In the genomic region with DNA sequence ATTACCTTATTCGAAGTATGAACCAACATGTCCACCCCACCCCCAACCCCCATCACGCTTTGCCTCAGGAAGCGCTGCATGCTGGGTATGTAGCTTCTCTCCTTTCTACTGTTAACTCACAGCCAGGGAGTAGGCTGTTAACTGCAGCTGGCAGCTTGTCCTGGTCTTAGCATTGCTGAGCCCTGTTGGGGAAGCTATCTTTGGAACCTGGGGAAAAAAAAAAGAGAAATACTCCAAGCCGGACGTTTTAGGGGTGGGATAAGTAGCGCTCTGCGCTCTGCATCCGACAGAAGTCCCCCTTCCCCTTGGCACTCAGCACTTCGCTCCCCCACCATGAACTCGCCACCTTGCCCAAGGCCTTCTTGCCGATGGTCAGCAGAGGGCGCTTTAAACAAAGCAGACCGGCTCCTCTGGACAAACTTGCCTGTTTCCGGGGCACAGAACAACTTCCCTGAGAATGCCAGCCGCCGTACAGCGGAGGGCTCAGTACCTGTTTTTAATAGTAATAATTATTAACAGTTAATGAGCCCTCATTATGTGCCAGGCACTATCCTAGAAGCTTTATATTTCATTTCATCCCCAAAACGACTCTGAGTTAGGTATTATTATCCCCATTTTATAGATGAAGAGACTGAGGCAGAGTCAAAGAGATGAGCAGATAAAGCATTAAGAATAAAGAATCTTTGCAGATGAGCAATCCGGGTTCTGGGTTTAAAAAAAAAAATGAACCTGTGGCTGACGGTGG, we compare ENCODE assay signal across 8 cellular contexts. TPM values are rescaled to one million over a fixed set of nuclear protein-coding genes. Genes with fewer than 3 reads are reported as not detected.
DNase-seq lines count a peak whose midpoint lies in the region; ATAC-seq lines count a peak whose summit lies in the region.

No MANE protein-coding gene starts in this region.

- DNase-seq in DMS 273 treated with DMSO at 0.1 percent for 48 hours (lab: John Stamatoyannopoulos, UW) (peak; percentile 57), NCI-H446 (lab: John Stamatoyannopoulos, UW) (peak; percentile 71 to 89), cerebellum (ENCODE audit: low spot score) (peak; percentile 68), kidney tubule cell (ENCODE audit: low spot score) (peak; percentile 86)
- peak; percentile 46 to 60 (median 56) for DNase-seq in stimulated activated CD4-positive, alpha-beta T cell treated with anti-CD3 and anti-CD28 coated beads, Interleukin-1b, Interleukin-23, amount 100 ng/mL, for 24 hours (ENCODE audit: low read depth in 4 of 4, low spot score in 1 of 4)

- peak; percentile 63 for ATAC-seq in HG02798 (IDR thresholded peaks at IDR 0.05; ENCODE audit: poor library complexity, unreplicated experiment)
- peak; percentile 80 to 83 for ATAC-seq in activated CD4-positive, CD25-positive, alpha-beta regulatory T cell treated with anti-CD3 and anti-CD28 coated beads, Interleukin-2, amount 50 U/mL, for 24 hours
- ATAC-seq in HG02623 (IDR thresholded peaks at IDR 0.05; ENCODE audit: unreplicated experiment), result no peak

RNA-seq across cellular contexts. Expression of a gene that starts 35.2 kb away (rescaled TPM):
- 51.2 TPM for total RNA-seq in cerebellum

RNA-seq across cellular contexts. Expression of a gene that starts 56.9 kb away (rescaled TPM):
- 9.2 TPM for total RNA-seq in cerebellum
